In genomic region chr7:141231018-141231792, GRCh38 we compare ENCODE assay signal across 9 cellular contexts.
DNase-seq lines count a peak whose midpoint lies in the region; FAIRE-seq and TF ChIP-seq lines count a peak whose summit lies in the region.
"Had no signal": no experiment of that assay in that cellular context is flagged by ENCODE, and none has a peak within 500 bp of the region (broad histone marks: within the 10 kb centered on the region; RNA-seq: fewer than 3 reads in every experiment).

No MANE protein-coding gene starts in this region.

- H3K27me3 ChIP-seq in neuronal stem cell (ENCODE audit: control insufficient read depth in 3 of 3, insufficient read depth in 3 of 3, low read depth in 1 of 3, low read length in 3 of 3): no peaks in the 10 kb centered on the region

- no peaks in the 10 kb centered on the region for H3K4me1 ChIP-seq in neuronal stem cell (ENCODE audit: control insufficient read depth in 2 of 2, insufficient read depth in 1 of 2, low read depth in 1 of 2, low read length in 2 of 2)

- no peaks in the 10 kb centered on the region for H3K36me3 ChIP-seq in neuronal stem cell (replicated peaks in 1 of 2; ENCODE audit: control insufficient read depth in 2 of 2, insufficient read depth in 2 of 2, low read length in 2 of 2)

- no peak overlapping the region for H2AK5ac ChIP-seq in neuronal stem cell (ENCODE audit: low read depth, low read length)

- H3K36me3 Mint-ChIP-seq in type B pancreatic cell: no peaks in the 10 kb centered on the region
- H3K36me3 Mint-ChIP-seq: CD4-positive, alpha-beta memory T cell had no signal

- intact Hi-C loops in head of caudate nucleus (cut with DNase I): loop anchor here (5.0 kb wide), 1 partner anchor 159 kb away; the partner anchor contains the start of gene TMEM178B

- H3K4ac ChIP-seq in neuronal stem cell (ENCODE audit: low read length): no peak overlapping the region

- H3K27ac ChIP-seq in neuronal stem cell (replicated peaks; ENCODE audit: low read length): no peak overlapping the region

- H3K18ac ChIP-seq in neuronal stem cell (ENCODE audit: low read length): no peak overlapping the region

- H3K4me1 Mint-ChIP-seq in type B pancreatic cell (ENCODE audit: unreplicated experiment): no peaks in the 10 kb centered on the region
- H3K4me1 Mint-ChIP-seq: CD4-positive, alpha-beta memory T cell had no signal

- FAIRE-seq in RCC 7860 (lab: Jason Lieb, UNC): no peak

- no peak overlapping the region for H2BK12ac ChIP-seq in neuronal stem cell (ENCODE audit: low read length)

- no peak overlapping the region for H2AFZ ChIP-seq in neuronal stem cell (ENCODE audit: low read length)

- no peak overlapping the region for H2BK15ac ChIP-seq in neuronal stem cell (ENCODE audit: low read length)

- no peak overlapping the region for H2BK120ac ChIP-seq in neuronal stem cell (ENCODE audit: low read depth, low read length)

- H3K9ac ChIP-seq in neuronal stem cell (ENCODE audit: low read depth, low read length, poor library complexity): no peak overlapping the region

- H4K8ac ChIP-seq in neuronal stem cell (ENCODE audit: low read depth, low read length): no peak overlapping the region

- no peaks in the 10 kb centered on the region for H3K9me3 Mint-ChIP-seq in type B pancreatic cell
- H3K9me3 Mint-ChIP-seq: CD4-positive, alpha-beta memory T cell had no signal

- no peaks in the 10 kb centered on the region for H3K79me1 ChIP-seq in neuronal stem cell (ENCODE audit: low read depth, low read length)

- no peak overlapping the region for H3K4me2 ChIP-seq in neuronal stem cell (ENCODE audit: insufficient read depth, low read length, poor library complexity, severe bottlenecking)

- peak; percentile 62 for TF ChIP-seq CTCF in type B pancreatic cell (conservative IDR thresholded peaks at IDR 0.05)

- H3K27me3 Mint-ChIP-seq in type B pancreatic cell: peaks cover 3% of the 10 kb centered on the region

- no peak overlapping the region for H3K4me3 Mint-ChIP-seq in type B pancreatic cell
- H3K4me3 Mint-ChIP-seq: CD4-positive, alpha-beta memory T cell had no signal

- no peak overlapping the region for H3K27ac Mint-ChIP-seq in type B pancreatic cell
- H3K27ac Mint-ChIP-seq: CD4-positive, alpha-beta memory T cell had no signal

- no peaks in the 10 kb centered on the region for H3K9me3 ChIP-seq in neuronal stem cell (replicated peaks in 1 of 2; ENCODE audit: control insufficient read depth in 2 of 2, insufficient read depth in 1 of 2, low read depth in 1 of 2, low read length in 2 of 2)

- no peak overlapping the region for H3K4me3 ChIP-seq in neuronal stem cell (ENCODE audit: low read length in 2 of 2)

- H3K23ac ChIP-seq in neuronal stem cell (ENCODE audit: low read depth, low read length, poor library complexity): no peak overlapping the region

- H3K14ac ChIP-seq in neuronal stem cell (ENCODE audit: low read length): no peak overlapping the region

- WGBS in neuronal stem cell (ENCODE audit: extremely low coverage in 2 of 2, insufficient read length in 2 of 2, insufficient replicate concordance in 1 of 2), 2 donors: no CpG with 5 or more reads among the region's 5 CpGs

- H2BK5ac ChIP-seq in neuronal stem cell (ENCODE audit: low read length): no peak overlapping the region

- no peak overlapping the region for H4K91ac ChIP-seq in neuronal stem cell (ENCODE audit: low read depth, low read length, poor library complexity)

- DNase-seq in NCI-H82 (lab: John Stamatoyannopoulos, UW) (peak; percentile 41), NCI-H82 treated with DMSO at 0.1 percent for 48 hours (lab: John Stamatoyannopoulos, UW; ENCODE audit: unreplicated experiment) (no peak), RCC 7860 (ENCODE audit: low spot score) (peak; percentile 32), head of caudate nucleus (peak in 40 of 42 donors; percentile 14 to 75 (median 46)), type B pancreatic cell (ENCODE audit: extremely low spot score, unreplicated experiment) (no peak), MV-4-11 (lab: John Stamatoyannopoulos, UW) (no peak), neuronal stem cell (ENCODE audit: low spot score) (no peak)
- no peak for DNase-seq in stimulated activated CD4-positive, alpha-beta T cell treated with anti-CD3 and anti-CD28 coated beads, Interleukin-15, amount 100 ng/mL, for 24 hours
- DNase-seq: CD4-positive, alpha-beta memory T cell had no signal

Comparison
In these comparisons a context has a peak if more than half of its experiments do, and no peak if none do; other contexts are left out.
1. DNase-seq: peak in NCI-H82 (single experiment), RCC 7860 (single experiment) and head of caudate nucleus (40 of 42); none in NCI-H82 treated with DMSO at 0.1 percent for 48 hours (single experiment), type B pancreatic cell (single experiment), stimulated activated CD4-positive, alpha-beta T cell treated with anti-CD3 and anti-CD28 coated beads, Interleukin-15, amount 100 ng/mL, for 24 hours (single experiment), MV-4-11 (single experiment) and neuronal stem cell (single experiment).